ENCODE assay signal across 19 cellular contexts in the genomic region with DNA sequence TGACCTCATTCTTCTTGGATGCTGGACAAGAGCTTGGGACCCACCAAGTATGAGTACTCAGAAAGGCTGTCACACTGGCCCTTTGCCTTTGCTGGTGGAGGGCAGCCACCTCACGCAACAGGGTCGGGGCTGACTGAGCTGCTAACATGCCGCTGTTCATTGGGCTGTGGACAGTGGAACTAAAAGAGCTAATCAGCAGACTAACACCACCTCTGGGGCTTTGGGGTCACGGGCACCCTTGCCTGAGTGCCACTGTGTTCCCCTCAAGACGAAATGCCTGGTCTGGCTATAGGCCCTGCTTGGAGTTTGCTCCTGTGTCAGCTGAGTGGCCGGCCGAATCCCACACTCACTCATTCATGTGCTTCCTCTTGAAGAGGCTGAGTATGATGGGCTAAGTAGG.
"Had no signal": no experiment of that assay in that cellular context is flagged by ENCODE, and none has a peak within 500 bp of the region (broad histone marks: within the 10 kb centered on the region; RNA-seq: fewer than 3 reads in every experiment).

No MANE protein-coding gene starts in this region.

- H3K4me3 Mint-ChIP-seq: immature natural killer cell, natural killer cell, neural progenitor cell had no signal

- H3K9ac ChIP-seq: neural progenitor cell had no signal

- H3K27me3 ChIP-seq: esophagus muscularis mucosa, gastrocnemius medialis, neural progenitor cell, pancreas, upper lobe of left lung, vagina had no signal

- H3K27ac ChIP-seq: esophagus muscularis mucosa, gastrocnemius medialis, neural progenitor cell, pancreas, upper lobe of left lung, vagina had no signal

- H3K27me3 Mint-ChIP-seq: progenitor cell of endocrine pancreas had no signal

- H3K36me3 Mint-ChIP-seq: immature natural killer cell, natural killer cell, neural progenitor cell had no signal

- H3K27ac Mint-ChIP-seq: immature natural killer cell, natural killer cell, neural progenitor cell, progenitor cell of endocrine pancreas had no signal

- H3K4me3 ChIP-seq: esophagus muscularis mucosa, gastrocnemius medialis, mucosa of descending colon, neural progenitor cell, pancreas, upper lobe of left lung, vagina had no signal

- DNase-seq: caudate nucleus; effector memory CD4-positive, alpha-beta T cell; gastrocnemius medialis; immature natural killer cell; left colon; mammary epithelial cell; mucosa of descending colon; natural killer cell; occipital lobe; stimulated activated CD4-positive, alpha-beta T cell treated with anti-CD3 and anti-CD28 coated beads, Interleukin-2, amount 100 ng/mL, for 24 hours; stimulated activated CD4-positive, alpha-beta T cell treated with anti-CD3 and anti-CD28 coated beads, Interleukin-4, amount 100 ng/mL, for 4 hours; stimulated activated naive CD4-positive, alpha-beta T cell treated with Interleukin-2 at 50 U/mL for 16 hours; upper lobe of left lung had no signal

- H3K4me1 Mint-ChIP-seq: immature natural killer cell, natural killer cell, neural progenitor cell had no signal

- H3K4me1 ChIP-seq: esophagus muscularis mucosa, gastrocnemius medialis, neural progenitor cell, pancreas, upper lobe of left lung, vagina had no signal

- H2AFZ ChIP-seq: neural progenitor cell had no signal

- ATAC-seq: gastrocnemius medialis, left colon, mucosa of descending colon, natural killer cell, pancreas, sciatic nerve had no signal

- H3K9me3 ChIP-seq: esophagus muscularis mucosa, gastrocnemius medialis, mucosa of descending colon, pancreas, upper lobe of left lung, vagina had no signal

- H3K36me3 ChIP-seq: esophagus muscularis mucosa, gastrocnemius medialis, neural progenitor cell, pancreas, upper lobe of left lung, vagina had no signal

- H3K4me2 ChIP-seq: neural progenitor cell had no signal
